1 cellular context compared by ENCODE assay signal in the genomic region with DNA sequence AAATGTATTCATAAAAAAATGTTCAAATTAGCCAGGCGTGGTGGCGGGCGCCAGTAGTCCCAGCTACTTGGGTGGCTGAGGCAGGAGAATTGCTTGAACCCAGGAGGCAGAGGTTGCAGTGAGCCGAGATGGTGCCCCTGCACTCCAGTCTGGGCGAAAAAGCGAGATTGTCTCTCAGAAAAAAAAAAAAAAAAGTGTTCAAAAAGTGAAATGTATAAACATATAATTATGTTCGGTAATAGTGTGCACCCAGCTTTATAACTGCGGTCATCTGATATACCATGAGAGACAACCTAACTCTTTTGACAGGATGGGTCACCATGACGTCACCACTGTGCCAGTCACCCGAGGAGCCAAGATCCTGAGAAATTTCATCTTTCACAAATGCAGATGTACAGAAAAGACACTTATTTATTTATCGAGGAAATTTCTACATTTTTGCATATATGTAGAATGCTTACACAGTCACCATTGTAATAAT.
TF ChIP-seq lines count a peak whose summit lies in the region.

No MANE protein-coding gene starts in this region.

TF ChIP-seq in endothelial cell of umbilical vein, 7 proteins besides CTCF, POLR2A, EP300 and RAD21 (continued from another document):
- TF ChIP-seq POLR2AphosphoS5 (IDR thresholded peaks at IDR 0.05; ENCODE audit: insufficient read depth, low read depth, low read length) (no peak), EZH2 (IDR thresholded peaks at IDR 0.05; ENCODE audit: borderline replicate concordance, low read depth, low read length, severe bottlenecking) (no peak), GATA2 (IDR thresholded peaks at IDR 0.05; ENCODE audit: insufficient read depth, insufficient read length, low read depth, low read length) (no peak), MYC (IDR thresholded peaks at IDR 0.05; ENCODE audit: low read depth, low read length) (no peak)
- TF ChIP-seq, protein P1, sequence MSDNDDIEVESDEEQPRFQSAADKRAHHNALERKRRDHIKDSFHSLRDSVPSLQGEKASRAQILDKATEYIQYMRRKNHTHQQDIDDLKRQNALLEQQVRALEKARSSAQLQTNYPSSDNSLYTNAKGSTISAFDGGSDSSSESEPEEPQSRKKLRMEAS (IDR thresholded peaks at IDR 0.05; ENCODE audit: insufficient read depth, insufficient read length), result no peak
